Comparison of ENCODE assay signal across 8 cellular contexts in the genomic region with DNA sequence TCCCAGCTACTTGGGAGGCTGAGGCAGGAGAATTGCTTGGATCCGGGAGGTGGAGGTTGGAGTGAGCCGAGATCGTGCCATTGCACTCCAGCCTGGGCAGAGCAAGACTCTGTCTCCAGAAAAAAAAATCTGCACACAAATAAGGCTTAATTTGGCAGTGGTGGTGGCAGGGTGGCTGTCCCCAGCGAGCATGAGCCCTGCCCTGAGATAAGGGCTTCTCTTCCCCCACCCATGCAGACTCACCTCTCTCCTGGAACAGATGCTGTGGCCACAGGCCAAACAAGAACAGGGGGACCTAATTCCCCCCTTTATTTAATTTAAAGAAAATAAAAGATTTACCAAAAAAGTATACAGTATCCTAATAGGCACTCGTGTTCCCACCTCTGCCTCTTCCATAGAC.
DNase-seq lines count a peak whose midpoint lies in the region; ATAC-seq and TF ChIP-seq lines count a peak whose summit lies in the region.

No MANE protein-coding gene starts in this region.

- H3F3A ChIP-seq in GM23248 (ENCODE audit: insufficient read depth) = peaks cover 19% of the 10 kb centered on the region; the same call in 1 of the 2 replicates

- peak overlapping the region; percentile 82 for H3K9ac ChIP-seq in GM23248

- H3K4me3 ChIP-seq in GM23248 = peak overlapping the region; percentile 92
- H3K4me3 ChIP-seq in fibroblast of pulmonary artery (replicated peaks; ENCODE audit: low read depth, low read length) = peak overlapping the region; percentile 78
- peak overlapping the region; percentile 83 to 99 (median 94) for H3K4me3 ChIP-seq in gastrocnemius medialis

- in situ Hi-C loops in GM23248 (cut with MboI) (no loop called here), gastrocnemius medialis (cut with MboI; ENCODE audit: low sequenced_read_pairs in 4 of 4) (no loop called here)

- H4K20me1 ChIP-seq in GM23248 (ENCODE audit: insufficient read depth) = no peaks in the 10 kb centered on the region

- peak overlapping the region; percentile 92 for H3K4me2 ChIP-seq in GM23248 (ENCODE audit: unreplicated experiment)

- H3K79me2 ChIP-seq in GM23248 (ENCODE audit: insufficient read depth) = no peaks in the 10 kb centered on the region

- 6 to 13% methylated on average over 5 of the region's 5 CpGs for WGBS in GM23248 (ENCODE audit: low coverage in 1 of 2, low lambda C conversion rate in 2 of 2, missing lambda C conversion rate in 2 of 2), 2 experiments

- DNase-seq in GM23248 (no peak), RWPE1 (ENCODE audit: low spot score) (no peak), fibroblast of pulmonary artery (ENCODE audit: low read depth) (no peak), gastrocnemius medialis (no peak), middle frontal gyrus (ENCODE audit: extremely low spot score, low spot score) (no peak), NCI-H345 treated with DMSO at 0.1 percent for 48 hours (lab: John Stamatoyannopoulos, UW; ENCODE audit: unreplicated experiment) (no peak), NCI-H1105 treated with DMSO at 0.1 percent for 48 hours (lab: John Stamatoyannopoulos, UW) (no peak)
- DNase-seq in central memory CD4-positive, alpha-beta T cell = no peak

- H3K4me1 ChIP-seq in GM23248 (ENCODE audit: insufficient read depth) = 0 out of 2 replicates have a peak, but pooled peaks cover 6% of the 10 kb centered on the region
- peaks cover 2 to 5% of the 10 kb centered on the region in 2 donors for H3K4me1 ChIP-seq in gastrocnemius medialis

- H3K9me3 ChIP-seq in GM23248 (ENCODE audit: low read depth) (no peaks in the 10 kb centered on the region), gastrocnemius medialis (no peaks in the 10 kb centered on the region)

- intact Hi-C loops in gastrocnemius medialis (cut with DNase I; ENCODE audit: low total_unique reads) = loop anchor here (2.0 kb wide), 1 partner anchor 62 kb away; no protein-coding TSS in a partner anchor

- CTCF ChIA-PET in RWPE1 (lab: Yijun Ruan, JAX) = no interaction called here

- H3K36me3 ChIP-seq in GM23248 (ENCODE audit: low read depth) (no peaks in the 10 kb centered on the region), gastrocnemius medialis (no peaks in the 10 kb centered on the region)

- H3K9me2 ChIP-seq in GM23248 (ENCODE audit: insufficient read depth) = no peaks in the 10 kb centered on the region

- TF ChIP-seq POLR2A in gastrocnemius medialis (IDR thresholded peaks at IDR 0.05) = no peak

- no peak for ATAC-seq in gastrocnemius medialis

- TF ChIP-seq CTCF in RWPE1 (conservative IDR thresholded peaks at IDR 0.05; ENCODE audit: low read depth) (no peak), fibroblast of pulmonary artery (IDR thresholded peaks at IDR 0.05; ENCODE audit: low read length, missing control alignments) (no peak), gastrocnemius medialis (IDR thresholded peaks at IDR 0.05 in 4 of 5, conservative IDR thresholded peaks at IDR 0.05 in 1 of 5) (no peak)

- H2AFZ ChIP-seq in GM23248 = peak overlapping the region; percentile 92

- H3K27ac ChIP-seq in GM23248 (peak overlapping the region; percentile 71; the same call in 1 of the 2 replicates), RWPE1 (peak overlapping the region; percentile 90), gastrocnemius medialis (peak overlapping the region; percentile 86 to 92 (median 91))

- POLR2A ChIA-PET in RWPE1 (lab: Yijun Ruan, JAX; ENCODE audit: low non-redundant PET) = no interaction called here

- H3K27me3 ChIP-seq in GM23248 (replicated peaks; ENCODE audit: insufficient read depth) = no peaks in the 10 kb centered on the region
- H3K27me3 ChIP-seq in gastrocnemius medialis = no peaks in the 10 kb centered on the region
